Comparison of ENCODE assay signal across 11 cellular contexts in the genomic region with DNA sequence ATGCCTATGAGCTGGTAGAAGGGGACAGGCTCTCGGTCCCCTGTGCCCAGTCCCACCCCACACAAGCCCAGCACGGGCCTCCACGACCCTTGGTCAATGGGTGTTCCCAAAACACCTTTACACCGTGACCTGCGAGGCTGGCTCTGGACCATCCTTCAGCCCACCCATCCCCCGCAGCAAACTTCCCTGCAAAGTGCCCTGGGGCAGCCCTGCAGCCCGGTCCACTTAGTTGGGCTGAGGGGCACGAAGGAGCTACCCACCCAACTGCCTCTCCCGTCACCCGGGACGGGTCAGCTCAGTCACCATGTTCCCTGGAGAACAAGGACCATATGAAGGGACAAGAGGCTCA. TPM values are rescaled to one million over a fixed set of nuclear protein-coding genes. Genes with fewer than 3 reads are reported as not detected.
DNase-seq lines count a peak whose midpoint lies in the region; ATAC-seq and TF ChIP-seq lines count a peak whose summit lies in the region.
"Had no signal": no experiment of that assay in that cellular context is flagged by ENCODE, and none has a peak within 500 bp of the region (broad histone marks: within the 10 kb centered on the region; RNA-seq: fewer than 3 reads in every experiment).

No MANE protein-coding gene starts in this region.

- H3K36me3 Mint-ChIP-seq in activated T-cell treated with anti-CD3 and anti-CD28 coated beads, Interleukin-2, amount 50 U/mL, for 4 hours (ENCODE audit: insufficient read depth): peaks cover 46% of the 10 kb centered on the region
- H3K36me3 Mint-ChIP-seq in dendritic cell treated with granulocyte-macrophage colony-stimulating factor and Interleukin-4, amounts not matched to agents 40 ng/mL and 50 ng/mL, for 4 days (ENCODE audit: low read depth): peaks cover 99% of the 10 kb centered on the region

- intact Hi-C loops in dendritic cell treated with granulocyte-macrophage colony-stimulating factor and Interleukin-4, amounts not matched to agents 40 ng/mL and 50 ng/mL, for 4 days (cut with micrococcal nuclease): no loop called here
- intact Hi-C loops in tibial artery (cut with DNase I; ENCODE audit: low total_unique reads): no loop called here

- no peak for DNase-seq in activated T-cell treated with anti-CD3 and anti-CD28 coated beads, Interleukin-2, amount 50 U/mL, for 4 hours
- no peak for DNase-seq in activated T-cell treated with anti-CD3 and anti-CD28 coated beads, Interleukin-2, amount 50 U/mL, for 48 hours
- DNase-seq in tibial artery: no peak
- no peak for DNase-seq in EL
- DNase-seq: NCI-H187 treated with DMSO at 0.1 percent for 48 hours, SJCRH30 had no signal

- peaks cover 73% of the 10 kb centered on the region for H3K4me1 Mint-ChIP-seq in activated T-cell treated with anti-CD3 and anti-CD28 coated beads, Interleukin-2, amount 50 U/mL, for 4 hours (ENCODE audit: low read depth)
- peaks cover 66% of the 10 kb centered on the region for H3K4me1 Mint-ChIP-seq in dendritic cell treated with granulocyte-macrophage colony-stimulating factor and Interleukin-4, amounts not matched to agents 40 ng/mL and 50 ng/mL, for 4 days (ENCODE audit: low read depth)

- H3K9me3 ChIP-seq in mucosa of stomach (ENCODE audit: control insufficient read depth, low read length) (no peaks in the 10 kb centered on the region), tibial artery (no peaks in the 10 kb centered on the region)
- H3K9me3 ChIP-seq: SJCRH30 had no signal

- peak overlapping the region; percentile 36 for H3K9ac ChIP-seq in mucosa of stomach (ENCODE audit: low read length)

- H3K27ac Mint-ChIP-seq in dendritic cell treated with granulocyte-macrophage colony-stimulating factor and Interleukin-4, amounts not matched to agents 40 ng/mL and 50 ng/mL, for 4 days: peak overlapping the region; percentile 93

- H3K27me3 Mint-ChIP-seq in activated T-cell treated with anti-CD3 and anti-CD28 coated beads, Interleukin-2, amount 50 U/mL, for 4 hours (ENCODE audit: low read depth): no peaks in the 10 kb centered on the region
- no peaks in the 10 kb centered on the region for H3K27me3 Mint-ChIP-seq in dendritic cell treated with granulocyte-macrophage colony-stimulating factor and Interleukin-4, amounts not matched to agents 40 ng/mL and 50 ng/mL, for 4 days

- no peak for TF ChIP-seq CTCF in tibial artery (IDR thresholded peaks at IDR 0.05)

- no peaks in the 10 kb centered on the region for H3K9me3 Mint-ChIP-seq in activated T-cell treated with anti-CD3 and anti-CD28 coated beads, Interleukin-2, amount 50 U/mL, for 4 hours
- H3K9me3 Mint-ChIP-seq in dendritic cell treated with granulocyte-macrophage colony-stimulating factor and Interleukin-4, amounts not matched to agents 40 ng/mL and 50 ng/mL, for 4 days: no peaks in the 10 kb centered on the region

- peak overlapping the region; percentile 37 for H3K4me3 Mint-ChIP-seq in activated T-cell treated with anti-CD3 and anti-CD28 coated beads, Interleukin-2, amount 50 U/mL, for 4 hours
- H3K4me3 Mint-ChIP-seq in dendritic cell treated with granulocyte-macrophage colony-stimulating factor and Interleukin-4, amounts not matched to agents 40 ng/mL and 50 ng/mL, for 4 days: peak overlapping the region; percentile 9

- no peak overlapping the region for H3K4me3 ChIP-seq in mucosa of stomach (ENCODE audit: low read length)
- H3K4me3 ChIP-seq in tibial artery: no peak overlapping the region
- H3K4me3 ChIP-seq: SJCRH30 had no signal

- peaks cover 55% of the 10 kb centered on the region for H3K36me3 ChIP-seq in mucosa of stomach (ENCODE audit: control insufficient read depth, insufficient read depth, low read length)
- peaks cover 79 to 100% (median 85%) of the 10 kb centered on the region in 3 donors for H3K36me3 ChIP-seq in tibial artery

- no peak for ATAC-seq in activated T-cell treated with anti-CD3 and anti-CD28 coated beads, Interleukin-2, amount 50 U/mL, for 4 hours
- no peak for ATAC-seq in HG03354 (IDR thresholded peaks at IDR 0.05; ENCODE audit: poor library complexity, severe bottlenecking, unreplicated experiment)
- no peak for ATAC-seq in HG03469 (IDR thresholded peaks at IDR 0.05; ENCODE audit: unreplicated experiment)
- ATAC-seq: esophagus mucosa had no signal

- H3K27ac ChIP-seq in tibial artery: peak overlapping the region; percentile 61 to 95
- H3K27ac ChIP-seq: SJCRH30 had no signal

- peaks cover 71% of the 10 kb centered on the region for H3K4me1 ChIP-seq in mucosa of stomach (ENCODE audit: control insufficient read depth, insufficient read depth, low read length)
- H3K4me1 ChIP-seq in tibial artery: peaks cover 0 to 86% (median 70%) of the 10 kb centered on the region in 4 donors
- H3K4me1 ChIP-seq: SJCRH30 had no signal

- no peaks in the 10 kb centered on the region for H3K27me3 ChIP-seq in mucosa of stomach (ENCODE audit: control insufficient read depth, insufficient read depth, low read length)
- H3K27me3 ChIP-seq in tibial artery: no peaks in the 10 kb centered on the region
- H3K27me3 ChIP-seq: SJCRH30 had no signal

RNA-seq across cellular contexts. Expression of gene WDR1, which starts 23.4 kb away (rescaled TPM):
- 100 to 1,000 TPM; 291 to 356 (median 334) TPM for total RNA-seq in activated T-cell treated with anti-CD3 and anti-CD28 coated beads, Interleukin-2, amount 50 U/mL, for 4 hours
